Comparison of ENCODE assay signal across 16 cellular contexts in genomic region chr4:52566136-52567031, GRCh38.
"Had no signal": no experiment of that assay in that cellular context is flagged by ENCODE, and none has a peak within 500 bp of the region (broad histone marks: within the 10 kb centered on the region; RNA-seq: fewer than 3 reads in every experiment).

No MANE protein-coding gene starts in this region.

- H3K27ac ChIP-seq: tibial nerve, uterus had no signal

- H3K9me3 ChIP-seq: tibial nerve, uterus had no signal

- H3K4me3 ChIP-seq: tibial nerve, uterus had no signal

- H3K27me3 ChIP-seq: tibial nerve, uterus had no signal

- H3K4me1 ChIP-seq: tibial nerve, uterus had no signal

- H3K36me3 ChIP-seq: tibial nerve, uterus had no signal

- DNase-seq: activated CD4-positive, alpha-beta T cell treated with anti-CD3 and anti-CD28 coated beads, Interleukin-2, amount 10 ng/mL, durations not matched to agents 24 days and 14 days; activated CD4-positive, CD25-positive, alpha-beta regulatory T cell; activated CD8-positive, alpha-beta memory T cell treated with anti-CD3 and anti-CD28 coated beads for 24 hours; activated naive CD8-positive, alpha-beta T cell treated with anti-CD3 and anti-CD28 coated beads for 36 hours; aorta; effector memory CD4-positive, alpha-beta T cell; hippocampal formation; kidney; left ventricle myocardium superior; retina; stimulated activated naive B cell treated with anti-CD40 and anti-IgM and Interleukin-4, amounts not matched to agents 10 μg/mL and 1 μg/mL and 100 μg/mL, for 72 hours; T-helper 17 cell; uterus had no signal

- ATAC-seq: natural killer cell treated with Interleukin-12 subunit alpha and Interleukin-12 subunit beta and Interleukin-15 and Interleukin-18, amount 100 ng/mL, for 72 hours; stimulated activated naive B cell treated with anti-CD40 and anti-IgM and Interleukin-4, amounts not matched to agents 10 μg/mL and 1 μg/mL and 100 μg/mL, for 72 hours; T-helper 17 cell had no signal

- FAIRE-seq: kidney, TTC549 had no signal
